In genomic region chr5:168347368-168347767, GRCh38 we compare ENCODE assay signal across 14 cellular contexts. TPM values are rescaled to one million over a fixed set of nuclear protein-coding genes. Genes with fewer than 3 reads are reported as not detected.
DNase-seq lines count a peak whose midpoint lies in the region; ATAC-seq, FAIRE-seq and TF ChIP-seq lines count a peak whose summit lies in the region.
"Had no signal": no experiment of that assay in that cellular context is flagged by ENCODE, and none has a peak within 500 bp of the region (broad histone marks: within the 10 kb centered on the region; RNA-seq: fewer than 3 reads in every experiment).

No MANE protein-coding gene starts in this region.

- no peak overlapping the region for H3K27ac Mint-ChIP-seq in activated T-cell treated with anti-CD3 and anti-CD28 coated beads, Interleukin-2, amount 50 U/mL, for 72 hours

- ATAC-seq in GM19438 (IDR thresholded peaks at IDR 0.05; ENCODE audit: low read depth, unreplicated experiment), result peak; percentile 64
- peak; percentile 84 for ATAC-seq in HG03175 (IDR thresholded peaks at IDR 0.05; ENCODE audit: unreplicated experiment)
- no peak for ATAC-seq in activated T-cell treated with anti-CD3 and anti-CD28 coated beads, Interleukin-2, amount 50 U/mL, for 72 hours (replicated peaks in 1 of 2)
- ATAC-seq in GM21423 (IDR thresholded peaks at IDR 0.05; ENCODE audit: unreplicated experiment), result no peak
- ATAC-seq: gastroesophageal sphincter had no signal

- H3K9me3 ChIP-seq in kidney (ENCODE audit: control insufficient read depth in 1 of 2, low read length in 2 of 2), result no peaks in the 10 kb centered on the region
- H3K9me3 ChIP-seq: gastroesophageal sphincter, SJSA1 had no signal

- H3K27me3 Mint-ChIP-seq in activated T-cell treated with anti-CD3 and anti-CD28 coated beads, Interleukin-2, amount 50 U/mL, for 72 hours (ENCODE audit: low read depth), result peaks cover 10% of the 10 kb centered on the region

- no peak for TF ChIP-seq CTCF in GM12864 (IDR thresholded peaks at IDR 0.05; ENCODE audit: low read depth, low read length, missing control alignments)
- TF ChIP-seq CTCF in kidney (IDR thresholded peaks at IDR 0.05; ENCODE audit: borderline replicate concordance, extremely low read depth, insufficient read depth), result no peak

- H3K36me3 ChIP-seq in kidney (ENCODE audit: control insufficient read depth in 1 of 2, insufficient read depth in 2 of 2, low read length in 2 of 2), result no peaks in the 10 kb centered on the region
- H3K36me3 ChIP-seq: gastroesophageal sphincter, SJSA1 had no signal

- no peak overlapping the region for H3K4me3 Mint-ChIP-seq in activated T-cell treated with anti-CD3 and anti-CD28 coated beads, Interleukin-2, amount 50 U/mL, for 72 hours

- H3K4me1 Mint-ChIP-seq in activated T-cell treated with anti-CD3 and anti-CD28 coated beads, Interleukin-2, amount 50 U/mL, for 72 hours (ENCODE audit: low read depth), result no peaks in the 10 kb centered on the region

- peak overlapping the region; percentile 59 to 60 for H3K27ac ChIP-seq in kidney (ENCODE audit: low read depth in 2 of 2, low read length in 2 of 2)
- H3K27ac ChIP-seq: gastroesophageal sphincter, SJSA1, WERI-Rb-1 had no signal

- no peaks in the 10 kb centered on the region for H3K9me3 Mint-ChIP-seq in activated T-cell treated with anti-CD3 and anti-CD28 coated beads, Interleukin-2, amount 50 U/mL, for 72 hours

- peaks cover 44 to 63% of the 10 kb centered on the region in 2 donors for H3K4me1 ChIP-seq in kidney (ENCODE audit: control insufficient read depth in 1 of 2, insufficient read depth in 1 of 2, low read depth in 1 of 2, low read length in 2 of 2)
- H3K4me1 ChIP-seq: gastroesophageal sphincter had no signal

- intact Hi-C loops in kidney (cut with DNase I), result no loop called here
- intact Hi-C loops in head of caudate nucleus (cut with DNase I), result no loop called here

- no peak overlapping the region for H3K9ac ChIP-seq in kidney (ENCODE audit: low read length in 2 of 2)

- H3K4me3 ChIP-seq in GM12864 (ENCODE audit: low read depth, low read length) (no peak overlapping the region), kidney (ENCODE audit: low read length in 2 of 2) (no peak overlapping the region)
- H3K4me3 ChIP-seq: gastroesophageal sphincter, SJSA1 had no signal

- peak; percentile 12 for DNase-seq in GM12864 (ENCODE audit: low read depth)
- no peak for DNase-seq in kidney
- DNase-seq in activated T-cell treated with anti-CD3 and anti-CD28 coated beads, Interleukin-2, amount 50 U/mL, for 72 hours, result no peak
- DNase-seq in head of caudate nucleus, result no peak
- no peak for DNase-seq in anterior cingulate cortex (lab: John Stamatoyannopoulos, UW)
- DNase-seq: effector CD8-positive, alpha-beta T cell; NCI-H524 treated with DMSO at 0.1 percent for 48 hours; small intestine; WERI-Rb-1 had no signal

- no peaks in the 10 kb centered on the region for H3K36me3 Mint-ChIP-seq in activated T-cell treated with anti-CD3 and anti-CD28 coated beads, Interleukin-2, amount 50 U/mL, for 72 hours (ENCODE audit: insufficient read depth in 2 of 2)

- FAIRE-seq in kidney (lab: Jason Lieb, UNC), result no peak
- FAIRE-seq: small intestine had no signal

RNA-seq across cellular contexts. Expression of gene WWC1, which starts 55.9 kb away (rescaled TPM):
- 174 TPM for total RNA-seq in kidney
- 74.4 TPM for polyA plus RNA-seq in kidney (ENCODE audit: insufficient read depth, low read depth, low replicate concordance)
- under 1 TPM in 1 of 2 donors, not detected in 1; 0.35 TPM for total RNA-seq in activated T-cell treated with anti-CD3 and anti-CD28 coated beads, Interleukin-2, amount 50 U/mL, for 72 hours

Comparison
In these comparisons a context has a peak if more than half of its experiments do, and no peak if none do; other contexts are left out.
1. ATAC-seq: peak in GM19438 (single experiment) and HG03175 (single experiment); none in activated T-cell treated with anti-CD3 and anti-CD28 coated beads, Interleukin-2, amount 50 U/mL, for 72 hours (0 of 2) and GM21423 (single experiment).
2. RNA of gene WWC1, which starts 55.9 kb away (total RNA-seq): 174 TPM in kidney (single experiment); 0.35 TPM in activated T-cell treated with anti-CD3 and anti-CD28 coated beads, Interleukin-2, amount 50 U/mL, for 72 hours; every median in the first group is over 100 times any median in the second.